In genomic region chr17:31015639-31016038, GRCh38 we compare ENCODE assay signal across 3 cellular contexts.
TF ChIP-seq lines count a peak whose summit lies in the region.

No MANE protein-coding gene starts in this region.

TF ChIP-seq in A549, 52 proteins besides CTCF, POLR2A, EP300 and RAD21:
- no peak for TF ChIP-seq EHMT2 (IDR thresholded peaks at IDR 0.05; ENCODE audit: low read depth)
- TF ChIP-seq SMC3 (IDR thresholded peaks at IDR 0.05) = 0 out of 3 replicates have a peak, but pooled peaks have one; percentile 29

TF ChIP-seq in HCT116, 20 proteins besides CTCF, POLR2A, EP300 and RAD21:
- TF ChIP-seq, protein P1, sequence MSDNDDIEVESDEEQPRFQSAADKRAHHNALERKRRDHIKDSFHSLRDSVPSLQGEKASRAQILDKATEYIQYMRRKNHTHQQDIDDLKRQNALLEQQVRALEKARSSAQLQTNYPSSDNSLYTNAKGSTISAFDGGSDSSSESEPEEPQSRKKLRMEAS (IDR thresholded peaks at IDR 0.05) = no peak
- TF ChIP-seq TCF7L2 (IDR thresholded peaks at IDR 0.05; ENCODE audit: borderline replicate concordance, extremely low read depth, insufficient read depth, insufficient read length) (no peak), SP1 (IDR thresholded peaks at IDR 0.05; ENCODE audit: low read depth) (no peak), ELF1 (IDR thresholded peaks at IDR 0.05; ENCODE audit: borderline replicate concordance, low read depth) (no peak), POLR2AphosphoS5 (IDR thresholded peaks at IDR 0.05; ENCODE audit: low read depth, low read length) (no peak), EZH2phosphoT487 (IDR thresholded peaks at IDR 0.05; ENCODE audit: borderline replicate concordance) (no peak), SRF (IDR thresholded peaks at IDR 0.05; ENCODE audit: low read depth) (no peak), ATF3 (IDR thresholded peaks at IDR 0.05) (no peak), SIN3A (IDR thresholded peaks at IDR 0.05; ENCODE audit: low read depth) (no peak), ZFX (IDR thresholded peaks at IDR 0.05) (no peak), ZNF274 (IDR thresholded peaks at IDR 0.05; ENCODE audit: low read depth, low read length) (no peak), CBX3 (IDR thresholded peaks at IDR 0.05; ENCODE audit: low read depth) (no peak)

TF ChIP-seq in SK-N-SH, 30 proteins besides CTCF, POLR2A, EP300 and RAD21:
- no peak for TF ChIP-seq NRF1 (IDR thresholded peaks at IDR 0.05; ENCODE audit: low read depth, low read length)
- TF ChIP-seq SMC3 (IDR thresholded peaks at IDR 0.05; ENCODE audit: low read depth, low read length) = peak; percentile 19; the same call in 1 of the 2 replicates
TF ChIP-seq in SK-N-SH: peak in this region for 1.
